In genomic region chr13:49580980-49581680, GRCh38 we compare ENCODE assay signal across 24 cellular contexts. TPM values are rescaled to one million over a fixed set of nuclear protein-coding genes. Genes with fewer than 3 reads are reported as not detected.
A peak's percentile ranks its signal among the peaks of the same experiment; 100 is the strongest.
DNase-seq lines count a peak whose midpoint lies in the region; ATAC-seq and TF ChIP-seq lines count a peak whose summit lies in the region.
"Had no signal": no experiment of that assay in that cellular context is flagged by ENCODE, and none has a peak within 500 bp of the region (broad histone marks: within the 10 kb centered on the region; RNA-seq: fewer than 3 reads in every experiment).

No MANE protein-coding gene starts in this region.

- no peaks in the 10 kb centered on the region; the same call in 1 of the 2 replicates for H4K20me1 ChIP-seq in Karpas-422 (ENCODE audit: insufficient read depth, low read depth, low read length)

- no peak for TF ChIP-seq CTCF in CD4-positive, alpha-beta T cell (IDR thresholded peaks at IDR 0.05)

- no peaks in the 10 kb centered on the region for H3K27me3 ChIP-seq in CD4-positive, alpha-beta T cell (ENCODE audit: control insufficient read depth, insufficient read depth, low read length)
- no peaks in the 10 kb centered on the region for H3K27me3 ChIP-seq in Karpas-422 (ENCODE audit: low read length)
- H3K27me3 ChIP-seq: body of pancreas, suprapubic skin had no signal

- H3K9me3 Mint-ChIP-seq in CD4-positive, alpha-beta T cell = no peaks in the 10 kb centered on the region
- no peaks in the 10 kb centered on the region for H3K9me3 Mint-ChIP-seq in activated T-helper 17 cell treated with anti-CD3 and anti-CD28 coated beads, Interleukin-2, amount 50 U/mL, for 72 hours
- no peaks in the 10 kb centered on the region for H3K9me3 Mint-ChIP-seq in naive B cell
- H3K9me3 Mint-ChIP-seq: activated CD4-positive, alpha-beta T cell treated with anti-CD3 and anti-CD28 coated beads, Interleukin-2, amount 10 ng/mL, durations not matched to agents 7 days and 5 days had no signal

- POLR2A ChIA-PET in CD4-positive, alpha-beta T cell (lab: Charles Lee) = no interaction called here

- no peaks in the 10 kb centered on the region for H3K9me2 ChIP-seq in Karpas-422 (replicated peaks; ENCODE audit: insufficient read depth, low read length)

- intact Hi-C loops in CD4-positive, alpha-beta T cell (cut with DNase I, micrococcal nuclease) = loop anchor here in 1 of 2 experiments (10.0 kb wide), 1 partner anchor 86 kb away; the partner anchor contains the start of gene PHF11
- intact Hi-C loops in left ventricle myocardium superior (cut with micrococcal nuclease) = no loop called here

- DNase-seq in CD4-positive, alpha-beta T cell = no peak
- DNase-seq in Karpas-422 (no peak), naive B cell (peak; percentile 33), COR-L47 (lab: John Stamatoyannopoulos, UW) (no peak), NCI-H2081 (lab: John Stamatoyannopoulos, UW) (no peak), nucleus accumbens (lab: John Stamatoyannopoulos, UW) (no peak), left ventricle myocardium superior (no peak)
- DNase-seq: activated CD4-positive, alpha-beta T cell treated with anti-CD3 and anti-CD28 coated beads, Interleukin-2, amount 10 ng/mL, durations not matched to agents 7 days and 5 days; activated CD8-positive, alpha-beta memory T cell treated with anti-CD3 and anti-CD28 coated beads, Interleukin-2, amount 10 ng/mL, durations not matched to agents 7 days and 5 days; body of pancreas; DMS53; glutamatergic neuron; mesenchymal stem cell; NCI-H146; NCI-H2171; NCI-H774; PC-3; Right ventricle myocardium superior; SW 1271 had no signal

- H2AFZ ChIP-seq in Karpas-422 (ENCODE audit: low read length) = no peak overlapping the region

- CTCF ChIA-PET in CD4-positive, alpha-beta T cell (lab: Charles Lee) = no interaction called here

- no peak overlapping the region for H3K27ac ChIP-seq in CD4-positive, alpha-beta T cell (ENCODE audit: low read depth, low read length)
- H3K27ac ChIP-seq in Karpas-422 (ENCODE audit: low read length) = peak overlapping the region; percentile 66
- H3K27ac ChIP-seq: body of pancreas, suprapubic skin had no signal

- peaks cover 17% of the 10 kb centered on the region; the same call in 1 of the 2 replicates for H3K36me3 ChIP-seq in Karpas-422 (ENCODE audit: insufficient read depth, low read length)

- H3K79me2 ChIP-seq in Karpas-422 (ENCODE audit: low read length) = peaks cover 67% of the 10 kb centered on the region

- peaks cover 53% of the 10 kb centered on the region for H3K4me1 ChIP-seq in Karpas-422 (ENCODE audit: low read length)

- ATAC-seq in CD4-positive, alpha-beta T cell (ENCODE audit: poor library complexity) = no peak
- ATAC-seq in activated T-helper 17 cell treated with anti-CD3 and anti-CD28 coated beads, Interleukin-2, amount 50 U/mL, for 72 hours (replicated peaks) = no peak
- peak; percentile 25 to 38 for ATAC-seq in naive B cell (ENCODE audit: low read depth in 2 of 2)
- no peak for ATAC-seq in left ventricle myocardium superior
- ATAC-seq: activated CD8-positive, alpha-beta memory T cell treated with anti-CD3 and anti-CD28 coated beads, Interleukin-2, amount 10 ng/mL, durations not matched to agents 7 days and 5 days; body of pancreas; K562; PC-3; sciatic nerve had no signal

- H3K27me3 Mint-ChIP-seq in CD4-positive, alpha-beta T cell = no peaks in the 10 kb centered on the region
- no peaks in the 10 kb centered on the region for H3K27me3 Mint-ChIP-seq in activated T-helper 17 cell treated with anti-CD3 and anti-CD28 coated beads, Interleukin-2, amount 50 U/mL, for 72 hours
- no peaks in the 10 kb centered on the region for H3K27me3 Mint-ChIP-seq in naive B cell
- H3K27me3 Mint-ChIP-seq: activated CD4-positive, alpha-beta T cell treated with anti-CD3 and anti-CD28 coated beads, Interleukin-2, amount 10 ng/mL, durations not matched to agents 7 days and 5 days; activated CD8-positive, alpha-beta memory T cell treated with anti-CD3 and anti-CD28 coated beads, Interleukin-2, amount 10 ng/mL, durations not matched to agents 7 days and 5 days had no signal

- H3K9ac ChIP-seq in Karpas-422 (ENCODE audit: low read length) = peak overlapping the region; percentile 34; the same call in 1 of the 2 replicates

- H3K27ac Mint-ChIP-seq in CD4-positive, alpha-beta T cell = no peak overlapping the region
- H3K27ac Mint-ChIP-seq in activated T-helper 17 cell treated with anti-CD3 and anti-CD28 coated beads, Interleukin-2, amount 50 U/mL, for 72 hours = peak overlapping the region; percentile 20
- H3K27ac Mint-ChIP-seq in naive B cell = peak overlapping the region in 2 of 6 donors; percentile 5 to 15
- H3K27ac Mint-ChIP-seq: activated CD4-positive, alpha-beta T cell treated with anti-CD3 and anti-CD28 coated beads, Interleukin-2, amount 10 ng/mL, durations not matched to agents 7 days and 5 days; activated CD8-positive, alpha-beta memory T cell treated with anti-CD3 and anti-CD28 coated beads, Interleukin-2, amount 10 ng/mL, durations not matched to agents 7 days and 5 days; CD14-positive monocyte had no signal

- H3K9me3 ChIP-seq in CD4-positive, alpha-beta T cell (ENCODE audit: control insufficient read depth, low read length) = no peaks in the 10 kb centered on the region
- H3K9me3 ChIP-seq in Karpas-422 (ENCODE audit: low read length) = no peaks in the 10 kb centered on the region
- H3K9me3 ChIP-seq: body of pancreas, suprapubic skin had no signal

- peak overlapping the region; percentile 34 for H3K4me3 Mint-ChIP-seq in CD4-positive, alpha-beta T cell
- H3K4me3 Mint-ChIP-seq in activated T-helper 17 cell treated with anti-CD3 and anti-CD28 coated beads, Interleukin-2, amount 50 U/mL, for 72 hours = no peak overlapping the region
- peak overlapping the region in 2 of 8 donors; percentile 37 to 76 for H3K4me3 Mint-ChIP-seq in naive B cell
- H3K4me3 Mint-ChIP-seq: activated CD4-positive, alpha-beta T cell treated with anti-CD3 and anti-CD28 coated beads, Interleukin-2, amount 10 ng/mL, durations not matched to agents 7 days and 5 days; activated CD8-positive, alpha-beta memory T cell treated with anti-CD3 and anti-CD28 coated beads, Interleukin-2, amount 10 ng/mL, durations not matched to agents 7 days and 5 days; CD14-positive monocyte had no signal

- peaks cover 48% of the 10 kb centered on the region for H3K4me1 Mint-ChIP-seq in CD4-positive, alpha-beta T cell (ENCODE audit: low read depth)
- peaks cover 33% of the 10 kb centered on the region for H3K4me1 Mint-ChIP-seq in activated T-helper 17 cell treated with anti-CD3 and anti-CD28 coated beads, Interleukin-2, amount 50 U/mL, for 72 hours
- peaks cover 32 to 45% (median 38%) of the 10 kb centered on the region in 3 donors for H3K4me1 Mint-ChIP-seq in naive B cell

- H3K4me3 ChIP-seq in Karpas-422 (ENCODE audit: low read length) = no peak overlapping the region
- H3K4me3 ChIP-seq: body of pancreas, K562, suprapubic skin had no signal

- H3K36me3 Mint-ChIP-seq in CD4-positive, alpha-beta T cell (ENCODE audit: low read depth) = peaks cover 41% of the 10 kb centered on the region
- peaks cover 46% of the 10 kb centered on the region for H3K36me3 Mint-ChIP-seq in activated T-helper 17 cell treated with anti-CD3 and anti-CD28 coated beads, Interleukin-2, amount 50 U/mL, for 72 hours (ENCODE audit: low read depth)
- peaks cover 0 to 18% of the 10 kb centered on the region in 2 donors for H3K36me3 Mint-ChIP-seq in naive B cell

- H3K4me2 ChIP-seq in Karpas-422 (ENCODE audit: low read depth, low read length, poor library complexity, severe bottlenecking) = peak overlapping the region; percentile 26

RNA-seq across cellular contexts. Expression of gene RCBTB1, which starts 4.2 kb away (rescaled TPM):
- total RNA-seq in CD4-positive, alpha-beta T cell = 10 to 100 TPM; 10.3 to 11.4 TPM
- 41.1 and 45.1 TPM in 2 replicates for total RNA-seq in Karpas-422 (2014; rRNA removed; shearing (Covaris generic); ENCODE audit: low replicate concordance)
- 10 to 100 TPM; 16.0 to 16.6 TPM for total RNA-seq in activated T-helper 17 cell treated with anti-CD3 and anti-CD28 coated beads, Interleukin-2, amount 50 U/mL, for 72 hours
- 10 to 100 TPM; 13.4 to 26.5 (median 16.5) TPM for polyA plus RNA-seq in naive B cell (ENCODE audit: low read depth in 6 of 6)
- 23.1 TPM for total RNA-seq in left ventricle myocardium superior

RNA-seq across cellular contexts. Expression of gene ARL11, which starts 47.2 kb away (rescaled TPM):
- under 1 TPM; 0.11 to 0.14 TPM for total RNA-seq in CD4-positive, alpha-beta T cell
- 8.3 TPM in 2 replicates for total RNA-seq in Karpas-422 (2014; rRNA removed; shearing (Covaris generic); ENCODE audit: low replicate concordance)
- total RNA-seq in activated T-helper 17 cell treated with anti-CD3 and anti-CD28 coated beads, Interleukin-2, amount 50 U/mL, for 72 hours = 1 to 10 TPM in 1 of 2 donors, under 1 TPM in 1; 0.89 to 1.0 TPM
- 10 to 100 TPM in 4 of 6 donors, 1 to 10 TPM in 2; 6.1 to 39.6 (median 11.9) TPM for polyA plus RNA-seq in naive B cell (ENCODE audit: low read depth in 6 of 6)
- 0.22 TPM for total RNA-seq in left ventricle myocardium superior
- total RNA-seq: PC-3 had no signal

Comparison
In these comparisons a context has a peak if more than half of its experiments do, and no peak if none do; other contexts are left out.
1. ATAC-seq: peak in naive B cell (2 of 2); none in CD4-positive, alpha-beta T cell (single experiment), activated T-helper 17 cell treated with anti-CD3 and anti-CD28 coated beads, Interleukin-2, amount 50 U/mL, for 72 hours (single experiment) and left ventricle myocardium superior (single experiment).